Comparison of ENCODE assay signal across 12 cellular contexts in the genomic region with DNA sequence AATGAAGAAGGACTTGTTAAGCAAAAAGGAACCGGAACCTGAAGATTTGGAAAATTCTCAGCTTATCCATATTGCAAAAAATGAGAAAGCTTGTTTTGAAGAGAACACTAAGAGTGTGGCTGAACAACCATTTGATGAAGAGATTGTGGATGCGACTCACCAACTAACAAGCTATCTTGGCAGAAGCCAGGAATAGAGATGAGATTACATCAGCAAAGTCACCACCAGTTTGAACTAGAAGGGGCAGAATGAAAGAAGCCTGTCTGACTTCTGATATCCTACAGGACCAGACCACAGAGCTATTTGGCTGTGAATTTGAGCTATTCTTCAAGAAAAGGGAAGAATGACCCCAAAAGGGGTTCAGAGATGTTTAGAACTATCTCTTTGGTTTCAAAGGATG. TPM values are rescaled to one million over a fixed set of nuclear protein-coding genes. Genes with fewer than 3 reads are reported as not detected.
DNase-seq lines count a peak whose midpoint lies in the region; ATAC-seq, FAIRE-seq and TF ChIP-seq lines count a peak whose summit lies in the region.
"Had no signal": no experiment of that assay in that cellular context is flagged by ENCODE, and none has a peak within 500 bp of the region (broad histone marks: within the 10 kb centered on the region; RNA-seq: fewer than 3 reads in every experiment).

No MANE protein-coding gene starts in this region.

- H3K36me3 ChIP-seq in keratinocyte (ENCODE audit: control insufficient read depth in 2 of 2, extremely low read depth in 1 of 2, insufficient read depth in 2 of 2, low read length in 2 of 2) (peaks cover 21 to 30% of the 10 kb centered on the region in 2 experiments), aorta (ENCODE audit: control insufficient read depth in 1 of 2, insufficient read depth in 2 of 2, low read length in 1 of 2) (peaks cover 25 to 29% of the 10 kb centered on the region in 2 donors)

- H3K4me3 ChIP-seq in astrocyte of the spinal cord (ENCODE audit: low read depth, low read length) (no peak overlapping the region), keratinocyte (ENCODE audit: control insufficient read depth in 2 of 3, extremely low read depth in 1 of 3, insufficient read depth in 2 of 3, low read depth in 1 of 3, low read length in 3 of 3) (no peak overlapping the region), aorta (ENCODE audit: low read length in 2 of 2) (no peak overlapping the region)
- H3K4me3 ChIP-seq: gastroesophageal sphincter, right atrium auricular region had no signal

- H3K9me3 ChIP-seq in keratinocyte (ENCODE audit: control insufficient read depth, low read depth, low read length) (no peaks in the 10 kb centered on the region), aorta (ENCODE audit: control insufficient read depth, low read length) (no peaks in the 10 kb centered on the region)
- H3K9me3 ChIP-seq: gastroesophageal sphincter, right atrium auricular region had no signal

- TF ChIP-seq CTCF in astrocyte of the spinal cord (IDR thresholded peaks at IDR 0.05; ENCODE audit: low read depth, low read length) = no peak
- no peak for TF ChIP-seq CTCF in keratinocyte (optimal IDR thresholded peaks at IDR 0.05 in 1 of 3, IDR thresholded peaks at IDR 0.05 in 1 of 3, conservative IDR thresholded peaks at IDR 0.05 in 1 of 3; ENCODE audit: extremely low read depth in 1 of 3, insufficient read depth in 2 of 3, low read length in 3 of 3)

- no peak overlapping the region for H3K9ac ChIP-seq in keratinocyte (ENCODE audit: control insufficient read depth, extremely low read depth, insufficient read depth, low read length)

- peak; percentile 69 for DNase-seq in AG20443 (ENCODE audit: low spot score)
- DNase-seq in HT1080 (ENCODE audit: low read depth) = peak; percentile 70
- peak; percentile 79 for DNase-seq in astrocyte of the spinal cord (ENCODE audit: low read depth, low spot score)
- DNase-seq in keratinocyte (ENCODE audit: low read depth, low spot score) = no peak
- DNase-seq in aorta = no peak
- no peak for DNase-seq in cerebellar nuclear complex (lab: John Stamatoyannopoulos, UW)
- DNase-seq: NCI-H1417 treated with DMSO at 0.1 percent for 48 hours, NCI-H82 had no signal

- no peak for ATAC-seq in GM21381 (IDR thresholded peaks at IDR 0.05; ENCODE audit: unreplicated experiment)
- ATAC-seq in aorta (ENCODE audit: low FRiP score) = no peak
- ATAC-seq in GM18868 (IDR thresholded peaks at IDR 0.05; ENCODE audit: unreplicated experiment) = no peak
- ATAC-seq: gastroesophageal sphincter had no signal

- intact Hi-C loops in aorta (cut with DNase I) = no loop called here

- H4K20me1 ChIP-seq in keratinocyte (ENCODE audit: control insufficient read depth, extremely low read depth, insufficient read depth, low read length) = no peaks in the 10 kb centered on the region

- FAIRE-seq in keratinocyte (lab: Jason Lieb, UNC) = no peak

- WGBS in aorta, 2 donors = 48 to 94% methylated on average over 2 of the region's 2 CpGs

- H3K27ac ChIP-seq in keratinocyte (ENCODE audit: control insufficient read depth, insufficient read depth, low read length) = peak overlapping the region; percentile 32
- H3K27ac ChIP-seq in aorta (ENCODE audit: low read depth in 1 of 2, low read length in 2 of 2) = no peak overlapping the region
- H3K27ac ChIP-seq: gastroesophageal sphincter, right atrium auricular region had no signal

- H3K4me2 ChIP-seq in keratinocyte (ENCODE audit: control insufficient read depth, extremely low read depth, insufficient read depth, low read depth, low read length) = no peak overlapping the region

- dilution Hi-C loops in keratinocyte (cut with MboI; ENCODE audit: extremely low pct_ligation_motif_present, low sequenced_read_pairs) = no loop called here

- H2AFZ ChIP-seq in keratinocyte (ENCODE audit: control insufficient read depth, low read length) = no peak overlapping the region

- in situ Hi-C loops in astrocyte of the spinal cord (cut with HindIII; ENCODE audit: low sequenced_read_pairs) = no loop called here

- H3K4me1 ChIP-seq in keratinocyte (ENCODE audit: control insufficient read depth, extremely low read depth, insufficient read depth, low read length) (no peaks in the 10 kb centered on the region), aorta (ENCODE audit: control insufficient read depth in 1 of 2, insufficient read depth in 2 of 2, low read length in 2 of 2) (no peaks in the 10 kb centered on the region)
- H3K4me1 ChIP-seq: gastroesophageal sphincter, right atrium auricular region had no signal

- H3K79me2 ChIP-seq in keratinocyte (ENCODE audit: control insufficient read depth, insufficient read depth, low read length) = no peaks in the 10 kb centered on the region

- no peaks in the 10 kb centered on the region for H3K27me3 ChIP-seq in keratinocyte (ENCODE audit: control insufficient read depth, extremely low read depth, insufficient read depth, low read length)
- H3K27me3 ChIP-seq in aorta (ENCODE audit: control insufficient read depth in 1 of 2, insufficient read depth in 2 of 2, low read length in 1 of 2) = no peaks in the 10 kb centered on the region
- H3K27me3 ChIP-seq: gastroesophageal sphincter, right atrium auricular region had no signal

- no peaks in the 10 kb centered on the region for H3K9me1 ChIP-seq in keratinocyte (ENCODE audit: control insufficient read depth, extremely low read depth, insufficient read depth, low read length)

RNA-seq across cellular contexts. Expression of a gene that starts 15.2 kb away (rescaled TPM):
- 104 and 121 TPM in 2 replicates for total RNA-seq in HT1080 (2014; rRNA removed; shearing (Covaris generic))
- polyA plus RNA-seq in HT1080 (2015; cell fraction: cytosol; rRNA removed) = 66.1 and 91.6 TPM in 2 replicates
- 93.6 and 110 TPM in 2 replicates for polyA plus RNA-seq in HT1080 (2015; cell fraction: nucleus; rRNA removed)
- polyA plus RNA-seq in keratinocyte (68.0 to 94.6 TPM (median 84.6 TPM) in 3 replicates), aorta (10 to 100 TPM; 18.0 to 43.0 TPM)
- 30.3 TPM for polyA plus RNA-seq in keratinocyte (2011; ENCODE audit: low read depth)
- polyA plus RNA-seq in keratinocyte (2011; cell fraction: cytosol; rRNA removed) = 41.4 and 45.8 TPM in 2 replicates
- 52.1 and 59.3 TPM in 2 replicates for polyA plus RNA-seq in keratinocyte (2011; cell fraction: nucleus; rRNA removed)
- polyA plus RNA-seq in keratinocyte (2012; ENCODE audit: low replicate concordance) = 64.6 and 122 TPM in 2 replicates
- 131 to 188 TPM (median 176 TPM) in 3 replicates for polyA minus RNA-seq in keratinocyte
- 64.8 TPM for polyA minus RNA-seq in keratinocyte (2011; cell fraction: cytosol; rRNA and poly(A)+ RNA removed)
- polyA minus RNA-seq in keratinocyte (2011; cell fraction: nucleus; rRNA and poly(A)+ RNA removed) = 22.4 and 30.5 TPM in 2 replicates
- 10 to 100 TPM; 47.9 to 56.3 TPM for total RNA-seq in aorta

RNA-seq across cellular contexts. Expression of a gene that starts 15.3 kb away (rescaled TPM):
- 0.40 and 0.56 TPM in 2 replicates for total RNA-seq in HT1080 (2014; rRNA removed; shearing (Covaris generic))
- polyA plus RNA-seq in HT1080 (2015; cell fraction: cytosol; rRNA removed) = 0.72 and 1.4 TPM in 2 replicates
- 0.39 and 0.82 TPM in 2 replicates for polyA plus RNA-seq in HT1080 (2015; cell fraction: nucleus; rRNA removed)
- polyA plus RNA-seq in keratinocyte = 0.72 to 0.95 TPM (median 0.88 TPM) in 3 replicates
- 0.45 TPM for polyA plus RNA-seq in keratinocyte (2011; ENCODE audit: low read depth)
- 1.1 and 1.4 TPM in 2 replicates for polyA plus RNA-seq in keratinocyte (2011; cell fraction: cytosol; rRNA removed)
- polyA plus RNA-seq in keratinocyte (2011; cell fraction: nucleus; rRNA removed) = 1.7 and 2.5 TPM in 2 replicates
- polyA plus RNA-seq in keratinocyte (2012; ENCODE audit: low replicate concordance) = 0.52 and 0.76 TPM in 2 replicates
- 0.86 to 1.4 TPM (median 1.0 TPM) in 3 replicates for polyA minus RNA-seq in keratinocyte
- 0.77 TPM for polyA minus RNA-seq in keratinocyte (2011; cell fraction: cytosol; rRNA and poly(A)+ RNA removed)
- polyA minus RNA-seq in keratinocyte (2011; cell fraction: nucleus; rRNA and poly(A)+ RNA removed) = 0.47 and 0.74 TPM in 2 replicates
- 1 to 10 TPM in 1 of 2 donors, under 1 TPM in 1; 0.68 to 1.4 TPM for total RNA-seq in aorta
- polyA plus RNA-seq in aorta = under 1 TPM; 0.50 to 0.51 TPM

RNA-seq across cellular contexts. Expression of a gene that starts 56.1 kb away (rescaled TPM):
- total RNA-seq in HT1080 (2014; rRNA removed; shearing (Covaris generic)) = 0.07 and 0.35 TPM in 2 replicates
- polyA plus RNA-seq in HT1080 (2015; cell fraction: cytosol; rRNA removed) = 0.06 TPM in 2 replicates
- polyA plus RNA-seq in HT1080 (2015; cell fraction: nucleus; rRNA removed) = not detected in 2 replicates
- polyA plus RNA-seq in keratinocyte (0.10 to 0.14 TPM in 2 of 3 replicates, not detected in the other), aorta (1 to 10 TPM; 1.4 to 1.6 TPM)
- polyA plus RNA-seq in keratinocyte (2011; ENCODE audit: low read depth) = not detected
- polyA plus RNA-seq in keratinocyte (2011; cell fraction: cytosol; rRNA removed) = 0.13 and 0.43 TPM in 2 replicates
- not detected in 2 replicates for polyA plus RNA-seq in keratinocyte (2011; cell fraction: nucleus; rRNA removed)
- polyA plus RNA-seq in keratinocyte (2012; ENCODE audit: low replicate concordance) = not detected in 2 replicates
- not detected in 3 replicates for polyA minus RNA-seq in keratinocyte
- not detected for polyA minus RNA-seq in keratinocyte (2011; cell fraction: cytosol; rRNA and poly(A)+ RNA removed)
- polyA minus RNA-seq in keratinocyte (2011; cell fraction: nucleus; rRNA and poly(A)+ RNA removed) = 0.16 TPM in 1 of 2 replicates, not detected in the other
- 1 to 10 TPM; 4.7 to 6.9 TPM for total RNA-seq in aorta

Comparison
In these comparisons a context has a peak if more than half of its experiments do, and no peak if none do; other contexts are left out.
1. DNase-seq: peak in AG20443 (single experiment), HT1080 (single experiment) and astrocyte of the spinal cord (single experiment); none in keratinocyte (single experiment), aorta (0 of 2) and cerebellar nuclear complex (0 of 2).